In the genomic region with DNA sequence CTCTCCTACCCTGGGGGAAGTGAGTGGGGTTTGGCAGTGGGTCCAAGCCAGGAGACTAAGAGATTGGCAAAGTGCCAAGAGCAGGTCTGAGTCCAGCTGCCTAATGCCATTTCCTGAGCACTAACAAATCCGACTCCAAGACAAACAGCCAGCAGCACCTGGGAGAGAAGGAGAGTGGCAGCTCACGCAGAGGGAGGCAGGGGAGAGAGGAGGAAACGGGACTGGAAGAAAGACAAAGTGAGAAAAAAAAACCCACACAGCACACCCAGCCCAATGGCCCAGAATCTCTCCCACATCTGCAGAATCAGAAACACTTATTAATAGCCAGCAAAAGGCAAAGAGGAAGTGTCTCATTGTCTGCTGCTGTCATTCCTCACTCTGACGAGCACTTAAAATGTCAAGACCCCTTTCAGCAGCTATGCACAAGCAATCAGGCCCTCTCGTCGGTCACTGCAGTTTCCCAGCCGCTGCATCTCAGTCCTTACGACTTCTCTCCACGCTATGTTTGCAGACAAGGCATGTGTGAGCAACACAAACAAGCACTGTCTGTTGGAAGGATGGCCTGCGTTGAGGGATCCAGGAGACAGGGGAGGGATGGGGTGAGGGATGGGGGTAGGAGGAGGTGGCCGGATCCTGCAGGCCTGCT, we compare ENCODE assay signal across 9 cellular contexts.
A peak's percentile ranks its signal among the peaks of the same experiment; 100 is the strongest.
DNase-seq lines count a peak whose midpoint lies in the region; ATAC-seq lines count a peak whose summit lies in the region.
"Had no signal": no experiment of that assay in that cellular context is flagged by ENCODE, and none has a peak within 500 bp of the region (broad histone marks: within the 10 kb centered on the region; RNA-seq: fewer than 3 reads in every experiment).

No MANE protein-coding gene starts in this region.

- H2BK5ac ChIP-seq in trophoblast cell (ENCODE audit: low read depth, low read length, poor library complexity) = peak overlapping the region; percentile 86

- peak overlapping the region; percentile 88 for H2BK120ac ChIP-seq in trophoblast cell (ENCODE audit: insufficient read depth, low read length, poor library complexity)

- H3K23ac ChIP-seq in trophoblast cell (ENCODE audit: low read length) = no peak overlapping the region

- peaks cover 3% of the 10 kb centered on the region for H3K79me2 ChIP-seq in trophoblast cell (ENCODE audit: control insufficient read depth, insufficient read depth, low read length, poor library complexity)

- H4K91ac ChIP-seq in trophoblast cell (ENCODE audit: low read depth, low read length) = peak overlapping the region; percentile 95

- no peaks in the 10 kb centered on the region for H3K9me3 ChIP-seq in trophoblast cell (ENCODE audit: insufficient read depth, low read depth, low read length)
- H3K9me3 ChIP-seq: gastroesophageal sphincter had no signal

- H4K12ac ChIP-seq in trophoblast cell (ENCODE audit: low read depth, low read length) = no peak overlapping the region

- no peak overlapping the region for H3K4me2 ChIP-seq in trophoblast cell (ENCODE audit: low read length)

- peak overlapping the region; percentile 92 for H3K27ac ChIP-seq in trophoblast cell (ENCODE audit: low read depth, low read length)
- H3K27ac ChIP-seq: gastroesophageal sphincter had no signal

- H3K18ac ChIP-seq in trophoblast cell (ENCODE audit: low read length) = peak overlapping the region; percentile 54

- H3K79me1 ChIP-seq in trophoblast cell (ENCODE audit: low read length) = peaks cover 41% of the 10 kb centered on the region

- ATAC-seq in GM19463 (IDR thresholded peaks at IDR 0.05; ENCODE audit: unreplicated experiment) (peak; percentile 42), GM19023 (IDR thresholded peaks at IDR 0.05; ENCODE audit: unreplicated experiment) (no peak)
- ATAC-seq: gastroesophageal sphincter had no signal

- peaks cover 26 to 46% of the 10 kb centered on the region in 2 experiments for H3K4me1 ChIP-seq in trophoblast cell (ENCODE audit: control insufficient read depth in 1 of 2, insufficient read depth in 2 of 2, low read length in 2 of 2)
- H3K4me1 ChIP-seq: gastroesophageal sphincter had no signal

- no peak overlapping the region for H3K4me3 ChIP-seq in trophoblast cell (ENCODE audit: low read depth, low read length)
- H3K4me3 ChIP-seq: gastroesophageal sphincter had no signal

- H3K27me3 ChIP-seq in trophoblast cell (ENCODE audit: insufficient read depth, low read length) = no peaks in the 10 kb centered on the region

- peak overlapping the region; percentile 89 for H3K14ac ChIP-seq in trophoblast cell (ENCODE audit: low read length)

- H2BK12ac ChIP-seq in trophoblast cell (ENCODE audit: low read length) = peak overlapping the region; percentile 53

- no peak overlapping the region for H2AFZ ChIP-seq in trophoblast cell (ENCODE audit: insufficient read depth, low read length, poor library complexity)

- peak overlapping the region; percentile 67 for H4K8ac ChIP-seq in trophoblast cell (ENCODE audit: low read depth, low read length)

- no peak overlapping the region for H3K9ac ChIP-seq in trophoblast cell (ENCODE audit: low read length)

- DNase-seq in NCI-H2029 treated with DMSO at 0.1 percent for 48 hours (lab: John Stamatoyannopoulos, UW) (peak; percentile 92), SK-N-DZ (ENCODE audit: low spot score) (peak; percentile 65), trophoblast cell (no peak), midbrain (lab: John Stamatoyannopoulos, UW) (no peak)
- DNase-seq in activated effector memory CD4-positive, alpha-beta T cell treated with anti-CD3 and anti-CD28 coated beads, Interleukin-2, amount 50 U/mL, for 16 hours = no peak
- DNase-seq: activated naive CD8-positive, alpha-beta T cell treated with anti-CD3 and anti-CD28 coated beads for 36 hours had no signal

- no CpG with 5 or more reads among the region's 11 CpGs for WGBS in trophoblast cell (ENCODE audit: extremely low coverage, insufficient coverage, insufficient read length)

- H3K4ac ChIP-seq in trophoblast cell (ENCODE audit: low read depth, low read length) = peak overlapping the region; percentile 8

- H2AK5ac ChIP-seq in trophoblast cell (ENCODE audit: low read length) = peak overlapping the region; percentile 62

- H3K36me3 ChIP-seq in trophoblast cell (ENCODE audit: control insufficient read depth in 1 of 2, insufficient read depth in 2 of 2, low read length in 2 of 2) = no peaks in the 10 kb centered on the region
- H3K36me3 ChIP-seq: gastroesophageal sphincter had no signal

Comparison
In these comparisons a context has a peak if more than half of its experiments do, and no peak if none do; other contexts are left out.
1. DNase-seq: peak in NCI-H2029 treated with DMSO at 0.1 percent for 48 hours (single experiment) and SK-N-DZ (single experiment); none in trophoblast cell (0 of 2), midbrain (single experiment) and activated effector memory CD4-positive, alpha-beta T cell treated with anti-CD3 and anti-CD28 coated beads, Interleukin-2, amount 50 U/mL, for 16 hours (single experiment).